In the genomic region with DNA sequence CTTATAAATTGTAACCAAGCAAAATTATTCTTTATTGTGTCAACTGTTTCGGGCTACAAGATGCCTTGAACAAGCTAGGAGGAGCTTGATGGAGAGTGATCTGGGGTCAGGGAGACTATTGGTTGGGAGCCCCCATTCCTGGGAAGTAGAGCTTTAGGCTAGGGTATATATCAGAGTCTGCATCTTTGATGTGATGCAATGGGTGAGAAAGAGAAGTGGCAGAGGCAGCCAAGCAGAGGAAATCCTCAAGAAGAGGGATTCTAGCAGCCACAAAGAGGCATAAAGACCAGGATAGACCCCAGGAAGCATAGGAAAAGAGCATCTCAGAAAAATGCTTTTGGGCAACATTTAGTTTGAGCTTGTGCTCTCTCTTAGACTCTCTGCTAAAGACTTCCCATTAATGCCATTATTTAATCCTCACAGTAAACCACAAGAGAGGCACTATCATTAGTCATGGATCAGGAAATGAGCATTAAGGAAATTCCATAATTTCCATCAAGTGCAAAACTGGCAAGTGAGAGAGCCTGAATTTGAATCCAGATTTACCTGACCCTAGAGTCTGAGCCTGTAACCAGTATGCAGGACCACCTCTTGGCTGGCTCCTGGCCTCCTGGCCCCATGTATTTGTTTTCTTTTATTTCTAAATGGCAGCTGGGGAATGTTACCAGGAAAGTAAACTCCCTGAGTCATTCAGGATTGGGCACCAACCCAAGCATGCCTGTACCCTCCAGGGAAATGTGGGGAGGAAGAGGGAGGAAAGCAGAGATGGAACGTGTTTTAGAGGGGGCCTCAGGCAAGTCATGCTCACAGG, we compare ENCODE assay signal across 8 cellular contexts.
A peak's percentile ranks its signal among the peaks of the same experiment; 100 is the strongest.
DNase-seq lines count a peak whose midpoint lies in the region; ATAC-seq and TF ChIP-seq lines count a peak whose summit lies in the region.

No MANE protein-coding gene starts in this region.

- H3K9me3 ChIP-seq in ascending aorta: no peaks in the 10 kb centered on the region
- no peaks in the 10 kb centered on the region for H3K9me3 ChIP-seq in right cardiac atrium (ENCODE audit: control insufficient read depth, low read length)
- H3K9me3 ChIP-seq in tibial artery: no peaks in the 10 kb centered on the region

- 50% methylated on average over 2 of the region's 2 CpGs for WGBS in right cardiac atrium

- H3K4me3 ChIP-seq in ascending aorta (no peak overlapping the region), right cardiac atrium (ENCODE audit: low read length) (no peak overlapping the region), tibial artery (no peak overlapping the region)

- H3K4me1 ChIP-seq in ascending aorta (peaks cover 8 to 45% of the 10 kb centered on the region in 2 donors), right cardiac atrium (ENCODE audit: control insufficient read depth, insufficient read depth, low read length) (peaks cover 3% of the 10 kb centered on the region), tibial artery (peaks cover 0 to 56% (median 37%) of the 10 kb centered on the region in 4 donors)

- H3K27me3 ChIP-seq in ascending aorta (no peaks in the 10 kb centered on the region), right cardiac atrium (ENCODE audit: control insufficient read depth, insufficient read depth) (no peaks in the 10 kb centered on the region), tibial artery (no peaks in the 10 kb centered on the region)

- DNase-seq in HPDE6-E6E7 (ENCODE audit: extremely low spot score) (peak; percentile 47), ascending aorta (ENCODE audit: low spot score in 2 of 2) (peak in 1 of 2 donors; percentile 92), right cardiac atrium (peak; percentile 68 to 82 (median 81)), tibial artery (peak; percentile 54 to 88), GM19238 (ENCODE audit: insufficient read length, low spot score) (no peak)
- no peak for DNase-seq in activated naive CD4-positive, alpha-beta T cell treated with Interleukin-2 at 50 U/mL for 16 hours

- TF ChIP-seq CTCF in ascending aorta (IDR thresholded peaks at IDR 0.05): no peak
- TF ChIP-seq CTCF in tibial artery (IDR thresholded peaks at IDR 0.05): no peak

- intact Hi-C loops in ascending aorta (cut with DNase I) (loop anchor here (5.0 kb wide), 1 partner anchor 64 kb away; no protein-coding TSS in a partner anchor), right cardiac atrium (cut with DNase I) (no loop called here), tibial artery (cut with DNase I; ENCODE audit: low total_unique reads) (no loop called here)

- H3K27ac ChIP-seq in ascending aorta (peak overlapping the region; percentile 57 to 68), right cardiac atrium (ENCODE audit: low read length) (no peak overlapping the region), tibial artery (peak overlapping the region; percentile 49 to 64)

- peak; percentile 82 to 85 for ATAC-seq in right cardiac atrium
- no peak for ATAC-seq in GM18870 (IDR thresholded peaks at IDR 0.05; ENCODE audit: unreplicated experiment)
- ATAC-seq in GM18517 (IDR thresholded peaks at IDR 0.05; ENCODE audit: unreplicated experiment): no peak

- H3K36me3 ChIP-seq in ascending aorta (no peaks in the 10 kb centered on the region), tibial artery (no peaks in the 10 kb centered on the region)

Comparison
In these comparisons a context has a peak if more than half of its experiments do, and no peak if none do; other contexts are left out.
1. DNase-seq: peak in HPDE6-E6E7 (single experiment), right cardiac atrium (3 of 3) and tibial artery (2 of 2); none in activated naive CD4-positive, alpha-beta T cell treated with Interleukin-2 at 50 U/mL for 16 hours (single experiment) and GM19238 (single experiment).
2. ATAC-seq: peak in right cardiac atrium (2 of 2); none in GM18870 (single experiment) and GM18517 (single experiment).